17 cellular contexts compared by ENCODE assay signal in the genomic region with DNA sequence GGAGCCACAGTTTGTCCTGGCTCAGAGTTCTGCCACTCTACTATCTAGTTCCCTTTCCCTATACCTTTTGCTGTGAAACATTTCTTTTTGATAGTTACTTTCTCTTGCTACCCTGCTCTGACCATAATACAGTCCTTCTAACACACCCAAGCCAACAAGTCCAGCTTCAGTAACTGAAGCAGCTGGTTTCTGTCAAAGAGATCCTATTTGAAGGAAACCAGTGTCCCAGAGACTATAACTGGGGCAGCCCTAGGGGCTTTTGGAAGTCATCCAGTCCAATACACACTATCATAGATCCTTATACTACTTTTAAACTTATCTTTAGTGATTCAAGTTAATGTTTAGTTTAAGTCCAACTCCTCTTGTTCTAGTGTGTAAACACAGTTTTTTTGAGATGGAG.
"Had no signal": no experiment of that assay in that cellular context is flagged by ENCODE, and none has a peak within 500 bp of the region (broad histone marks: within the 10 kb centered on the region; RNA-seq: fewer than 3 reads in every experiment).

No MANE protein-coding gene starts in this region.

- H3K27me3 Mint-ChIP-seq: stimulated activated naive B cell treated with anti-CD40 and anti-IgM and Interleukin-4, amounts not matched to agents 10 μg/mL and 1 μg/mL and 100 μg/mL, for 72 hours had no signal

- H3K9me3 ChIP-seq: psoas muscle, spleen, tibial nerve had no signal

- H3K4me1 ChIP-seq: tibial nerve had no signal

- H3K4me3 Mint-ChIP-seq: stimulated activated naive B cell treated with anti-CD40 and anti-IgM and Interleukin-4, amounts not matched to agents 10 μg/mL and 1 μg/mL and 100 μg/mL, for 72 hours had no signal

- H3K27me3 ChIP-seq: hepatocyte, spleen, tibial nerve had no signal

- H3K27ac ChIP-seq: hepatocyte, psoas muscle, tibial nerve had no signal

- DNase-seq: activated CD4-positive, alpha-beta T cell treated with anti-CD3 and anti-CD28 coated beads for 4 hours; activated effector memory CD4-positive, alpha-beta T cell treated with Interleukin-2 at 50 U/mL for 16 hours; activated T-cell treated with anti-CD3 and anti-CD28 coated beads for 4 hours; caudate nucleus; erythroblast; left ventricle myocardium superior; mesendoderm; occipital lobe; psoas muscle; SHP77 treated with DMSO at 0.1 percent for 48 hours; spleen; stimulated activated CD4-positive, alpha-beta T cell treated with anti-CD3 and anti-CD28 coated beads, Interleukin-1b, Interleukin-23, amount 100 ng/mL, for 48 hours; stimulated activated naive B cell treated with anti-CD40 and anti-IgM and Interleukin-4, amounts not matched to agents 10 μg/mL and 1 μg/mL and 100 μg/mL, for 72 hours; T1000 had no signal

- H3K4me3 ChIP-seq: hepatocyte, psoas muscle, spleen, tibial nerve had no signal

- ATAC-seq: left ventricle myocardium superior; psoas muscle; sciatic nerve; stimulated activated naive B cell treated with anti-CD40 and anti-IgM and Interleukin-4, amounts not matched to agents 10 μg/mL and 1 μg/mL and 100 μg/mL, for 72 hours had no signal

- H3K9me3 Mint-ChIP-seq: stimulated activated naive B cell treated with anti-CD40 and anti-IgM and Interleukin-4, amounts not matched to agents 10 μg/mL and 1 μg/mL and 100 μg/mL, for 72 hours had no signal
